In the genomic region with DNA sequence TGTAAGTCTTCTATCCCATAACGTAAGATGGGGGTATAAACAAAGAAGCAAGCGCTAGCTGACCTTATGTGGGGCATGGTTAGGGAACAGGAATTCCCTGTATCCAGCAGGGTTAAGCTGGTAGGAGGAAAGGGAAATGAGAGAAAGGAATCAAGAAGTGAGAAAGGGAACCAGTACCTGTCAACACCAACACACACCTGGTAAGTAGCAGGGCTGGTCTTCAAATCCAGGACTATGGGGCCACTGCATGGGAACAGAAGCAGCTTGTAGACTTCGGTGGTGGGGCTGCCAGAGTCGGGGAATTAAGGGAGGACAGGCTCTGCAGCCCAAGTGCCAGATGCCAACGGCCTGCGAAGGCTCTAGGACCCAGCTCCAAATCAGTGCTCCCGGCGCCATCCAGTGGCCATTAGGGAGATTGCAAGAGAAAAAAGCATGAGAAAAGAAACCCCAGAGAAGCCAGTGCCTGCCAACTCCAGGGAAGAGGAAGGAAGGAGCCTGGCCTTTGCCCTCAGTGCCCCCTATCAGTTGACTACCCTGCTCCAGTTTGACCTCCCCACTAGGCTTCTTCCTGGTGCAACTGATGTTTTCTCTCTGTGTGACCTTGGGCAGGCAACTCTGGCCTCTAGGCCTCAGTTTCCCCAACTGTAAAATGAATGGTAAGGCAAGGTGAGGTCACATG, we compare ENCODE assay signal across 8 cellular contexts. TPM values are rescaled to one million over a fixed set of nuclear protein-coding genes. Genes with fewer than 3 reads are reported as not detected.
DNase-seq lines count a peak whose midpoint lies in the region; ATAC-seq and TF ChIP-seq lines count a peak whose summit lies in the region.

No MANE protein-coding gene starts in this region.

- POLR2A ChIA-PET in activated CD4-positive, alpha-beta memory T cell treated with anti-CD3 and anti-CD28 coated beads, Interleukin-2, amount 10 ng/mL, durations not matched to agents 7 days and 5 days (lab: Charles Lee), result interaction anchor here (0.9 to 1.2 kb wide), 3 partner anchors 13 to 195 kb away, joined by 3 to 4 read pairs (median 4); no protein-coding TSS in a partner anchor

- H3K9me3 Mint-ChIP-seq in HFFc6 (no peaks in the 10 kb centered on the region; the same call in 1 of the 2 replicates), memory B cell (no peaks in the 10 kb centered on the region)
- H3K9me3 Mint-ChIP-seq in activated CD4-positive, alpha-beta memory T cell treated with anti-CD3 and anti-CD28 coated beads, Interleukin-2, amount 10 ng/mL, durations not matched to agents 7 days and 5 days, result no peaks in the 10 kb centered on the region

- DNase-seq in HFFc6 (peak; percentile 68), NCI-H774 (lab: John Stamatoyannopoulos, UW) (peak; percentile 65), memory B cell (ENCODE audit: low spot score in 2 of 2) (peak; percentile 50 to 70)
- DNase-seq in activated CD4-positive, alpha-beta memory T cell treated with anti-CD3 and anti-CD28 coated beads, Interleukin-2, amount 10 ng/mL, durations not matched to agents 7 days and 5 days, result peak; percentile 72
- peak; percentile 49 for DNase-seq in effector CD8-positive, alpha-beta T cell (lab: John Stamatoyannopoulos, UW)
- DNase-seq in stimulated activated CD8-positive, alpha-beta memory T cell treated with anti-CD3 and anti-CD28 coated beads, Interleukin-15, amount 100 ng/mL, for 48 hours (ENCODE audit: low read depth in 2 of 2), result peak; percentile 36 to 45

- H3K36me3 Mint-ChIP-seq in HFFc6 (ENCODE audit: low read depth) (no peaks in the 10 kb centered on the region), memory B cell (no peaks in the 10 kb centered on the region)
- H3K36me3 Mint-ChIP-seq in activated CD4-positive, alpha-beta memory T cell treated with anti-CD3 and anti-CD28 coated beads, Interleukin-2, amount 10 ng/mL, durations not matched to agents 7 days and 5 days (ENCODE audit: low read depth), result peaks cover 2% of the 10 kb centered on the region

- peak; percentile 51 for ATAC-seq in memory B cell (ENCODE audit: low read depth)
- no peak for ATAC-seq in HG03039 (IDR thresholded peaks at IDR 0.05; ENCODE audit: unreplicated experiment)

- H3K4me1 Mint-ChIP-seq in HFFc6 (ENCODE audit: low read depth), result 0 out of 2 replicates have a peak, but pooled peaks cover 4% of the 10 kb centered on the region
- peaks cover 10% of the 10 kb centered on the region for H3K4me1 Mint-ChIP-seq in activated CD4-positive, alpha-beta memory T cell treated with anti-CD3 and anti-CD28 coated beads, Interleukin-2, amount 10 ng/mL, durations not matched to agents 7 days and 5 days
- peaks cover 13% of the 10 kb centered on the region for H3K4me1 Mint-ChIP-seq in memory B cell

- CTCF ChIA-PET in activated CD4-positive, alpha-beta memory T cell treated with anti-CD3 and anti-CD28 coated beads, Interleukin-2, amount 10 ng/mL, durations not matched to agents 7 days and 5 days (lab: Charles Lee), result interaction anchor here (0.9 to 6.1 kb wide), 20 partner anchors 12 to 480 kb away, joined by 3 to 95 read pairs (median 6); no protein-coding TSS in a partner anchor

- H3K27ac ChIP-seq in C4-2B, result no peak overlapping the region

- no peak overlapping the region for H3K4me3 Mint-ChIP-seq in HFFc6
- no peak overlapping the region for H3K4me3 Mint-ChIP-seq in activated CD4-positive, alpha-beta memory T cell treated with anti-CD3 and anti-CD28 coated beads, Interleukin-2, amount 10 ng/mL, durations not matched to agents 7 days and 5 days
- H3K4me3 Mint-ChIP-seq in memory B cell, result no peak overlapping the region

- TF ChIP-seq CTCF in C4-2B (conservative IDR thresholded peaks at IDR 0.05) (peak; percentile 95), HFFc6 (IDR thresholded peaks at IDR 0.05) (peak; percentile 94)

- peaks cover 20% of the 10 kb centered on the region for H3K27me3 Mint-ChIP-seq in HFFc6 (ENCODE audit: insufficient read depth)
- peaks cover 53% of the 10 kb centered on the region for H3K27me3 Mint-ChIP-seq in activated CD4-positive, alpha-beta memory T cell treated with anti-CD3 and anti-CD28 coated beads, Interleukin-2, amount 10 ng/mL, durations not matched to agents 7 days and 5 days
- H3K27me3 Mint-ChIP-seq in memory B cell, result peaks cover 6% of the 10 kb centered on the region

- H3K27ac Mint-ChIP-seq in HFFc6, result no peak overlapping the region
- no peak overlapping the region for H3K27ac Mint-ChIP-seq in activated CD4-positive, alpha-beta memory T cell treated with anti-CD3 and anti-CD28 coated beads, Interleukin-2, amount 10 ng/mL, durations not matched to agents 7 days and 5 days
- H3K27ac Mint-ChIP-seq in memory B cell, result no peak overlapping the region

RNA-seq across cellular contexts. Expression of gene RBPJL, which starts 15.8 kb away (rescaled TPM):
- not detected for total RNA-seq in HFFc6 (2021; fragmentation: NEBNext Ultra II Directional; extraction: Animal tissue kit (Norgen Biotek cat#: 25700))
- total RNA-seq in activated CD4-positive, alpha-beta memory T cell treated with anti-CD3 and anti-CD28 coated beads, Interleukin-2, amount 10 ng/mL, durations not matched to agents 7 days and 5 days, result not detected

RNA-seq across cellular contexts. Expression of gene MATN4, which starts 17.3 kb away (rescaled TPM):
- total RNA-seq in HFFc6 (2021; fragmentation: NEBNext Ultra II Directional; extraction: Animal tissue kit (Norgen Biotek cat#: 25700)), result not detected
- total RNA-seq in activated CD4-positive, alpha-beta memory T cell treated with anti-CD3 and anti-CD28 coated beads, Interleukin-2, amount 10 ng/mL, durations not matched to agents 7 days and 5 days, result 1 to 10 TPM in 1 of 2 experiments, under 1 TPM in 1; 0.83 to 1.5 TPM

RNA-seq across cellular contexts. Expression of gene SLPI, which starts 36.5 kb away (rescaled TPM):
- under 1 TPM in 2 of 6 experiments, not detected in 4; 0.33 to 0.66 TPM for total RNA-seq in HFFc6 (2021; fragmentation: NEBNext Ultra II Directional; extraction: Animal tissue kit (Norgen Biotek cat#: 25700))
- total RNA-seq in activated CD4-positive, alpha-beta memory T cell treated with anti-CD3 and anti-CD28 coated beads, Interleukin-2, amount 10 ng/mL, durations not matched to agents 7 days and 5 days, result under 1 TPM; 0.40 to 0.45 TPM

RNA-seq across cellular contexts. Expression of gene SDC4, which starts 57.4 kb away (rescaled TPM):
- 100 to 1,000 TPM; 122 to 146 (median 135) TPM for total RNA-seq in HFFc6 (2021; fragmentation: NEBNext Ultra II Directional; extraction: Animal tissue kit (Norgen Biotek cat#: 25700))
- total RNA-seq in activated CD4-positive, alpha-beta memory T cell treated with anti-CD3 and anti-CD28 coated beads, Interleukin-2, amount 10 ng/mL, durations not matched to agents 7 days and 5 days, result 10 to 100 TPM; 28.1 to 28.3 TPM
